28 cellular contexts compared by ENCODE assay signal in genomic region chr10:22976535-22976934, GRCh38. TPM values are rescaled to one million over a fixed set of nuclear protein-coding genes. Genes with fewer than 3 reads are reported as not detected.
DNase-seq lines count a peak whose midpoint lies in the region; ATAC-seq, FAIRE-seq and TF ChIP-seq lines count a peak whose summit lies in the region.
"Had no signal": no experiment of that assay in that cellular context is flagged by ENCODE, and none has a peak within 500 bp of the region (broad histone marks: within the 10 kb centered on the region; RNA-seq: fewer than 3 reads in every experiment).

No MANE protein-coding gene starts in this region.

- no peaks in the 10 kb centered on the region for H3K9me3 Mint-ChIP-seq in astrocyte (ENCODE audit: unreplicated experiment)
- H3K9me3 Mint-ChIP-seq: GM23338, H9 had no signal

- H4K20me1 ChIP-seq in astrocyte (ENCODE audit: insufficient read depth, low read length): no peaks in the 10 kb centered on the region
- H4K20me1 ChIP-seq: BLaER1 had no signal

- no peak overlapping the region for H3K4me2 ChIP-seq in astrocyte (ENCODE audit: low read length)
- H3K4me2 ChIP-seq: BLaER1, GM23338, KMS-11 had no signal

- H3K4me1 ChIP-seq in astrocyte (ENCODE audit: insufficient read depth, low read length): no peaks in the 10 kb centered on the region
- H3K4me1 ChIP-seq: BLaER1 had no signal

- no peak overlapping the region for H3K27ac Mint-ChIP-seq in astrocyte (ENCODE audit: unreplicated experiment)
- H3K27ac Mint-ChIP-seq: CD4-positive, CD25-positive, alpha-beta regulatory T cell; GM23338; H9 had no signal

- no peaks in the 10 kb centered on the region for H3K4me1 Mint-ChIP-seq in astrocyte (ENCODE audit: low read depth, unreplicated experiment)
- H3K4me1 Mint-ChIP-seq: CD4-positive, CD25-positive, alpha-beta regulatory T cell had no signal

- no peaks in the 10 kb centered on the region for H3K27me3 ChIP-seq in astrocyte (ENCODE audit: insufficient read depth, low read length)
- H3K27me3 ChIP-seq: BLaER1 had no signal

- H3K27me3 Mint-ChIP-seq in astrocyte (ENCODE audit: low read depth, unreplicated experiment): peaks cover 9% of the 10 kb centered on the region

- no peaks in the 10 kb centered on the region for H3K36me3 ChIP-seq in astrocyte (ENCODE audit: insufficient read depth, low read length)
- H3K36me3 ChIP-seq: BLaER1 had no signal

- no peak for FAIRE-seq in astrocyte (lab: Jason Lieb, UNC)
- FAIRE-seq: GM12892 had no signal

- H3K4me3 Mint-ChIP-seq in astrocyte (ENCODE audit: unreplicated experiment): no peak overlapping the region
- H3K4me3 Mint-ChIP-seq: CD4-positive, CD25-positive, alpha-beta regulatory T cell; GM23338; H9 had no signal

- H3K36me3 Mint-ChIP-seq in astrocyte (ENCODE audit: low read depth, unreplicated experiment): no peaks in the 10 kb centered on the region
- H3K36me3 Mint-ChIP-seq: CD4-positive, CD25-positive, alpha-beta regulatory T cell had no signal

- H3K79me2 ChIP-seq in astrocyte (ENCODE audit: insufficient read depth, low read length): no peaks in the 10 kb centered on the region

- H2AFZ ChIP-seq in astrocyte (ENCODE audit: low read depth, low read length): no peak overlapping the region
- H2AFZ ChIP-seq: GM23338 had no signal

- DNase-seq in AG10803 (ENCODE audit: low read depth) (peak; percentile 20), astrocyte (ENCODE audit: low read depth) (peak; percentile 18), fibroblast of mammary gland (ENCODE audit: low read depth) (peak; percentile 53), putamen (ENCODE audit: low spot score) (peak; percentile 70)
- DNase-seq in stimulated activated naive CD4-positive, alpha-beta T cell treated with Interleukin-2 at 50 U/mL for 16 hours (lab: John Stamatoyannopoulos, UW): no peak
- DNase-seq in activated CD4-positive, alpha-beta T cell treated with anti-CD3 and anti-CD28 coated beads for 1 hour: no peak
- DNase-seq: 8988T; ACHN; CD4-positive, CD25-positive, alpha-beta regulatory T cell; DMS153; DND-41; H9; IMR-90; MM.1S; NCI-H1694; NCI-H2029 treated with DMSO at 0.1 percent for 48 hours; NCI-H2227 treated with DMSO at 0.1 percent for 48 hours; NCI-H69; SHP77 treated with DMSO at 0.1 percent for 48 hours had no signal

- H3K9ac ChIP-seq in astrocyte (ENCODE audit: low read length): no peak overlapping the region
- H3K9ac ChIP-seq: BLaER1, KMS-11 had no signal

- H3K9me3 ChIP-seq in astrocyte (ENCODE audit: insufficient read depth, low read depth, low read length): no peaks in the 10 kb centered on the region
- H3K9me3 ChIP-seq: BLaER1 had no signal

- no peak overlapping the region for H3K4me3 ChIP-seq in AG10803 (ENCODE audit: low read length)
- H3K4me3 ChIP-seq in astrocyte (ENCODE audit: insufficient read depth, low read depth, low read length): no peak overlapping the region
- no peak overlapping the region for H3K4me3 ChIP-seq in fibroblast of mammary gland (ENCODE audit: control insufficient read depth, low read depth, low read length)
- H3K4me3 ChIP-seq: BLaER1, GM23338, SK-N-MC had no signal

- TF ChIP-seq CTCF in AG10803 (conservative IDR thresholded peaks at IDR 0.05; ENCODE audit: low read length): no peak
- TF ChIP-seq CTCF in astrocyte (IDR thresholded peaks at IDR 0.05; ENCODE audit: insufficient read depth, low read depth, low read length): no peak
- no peak for TF ChIP-seq CTCF in fibroblast of mammary gland (conservative IDR thresholded peaks at IDR 0.05; ENCODE audit: control insufficient read depth, insufficient read depth, low read depth, low read length)

- ATAC-seq in HG02763 (IDR thresholded peaks at IDR 0.05; ENCODE audit: unreplicated experiment): no peak
- no peak for ATAC-seq in GM18498 (IDR thresholded peaks at IDR 0.05; ENCODE audit: unreplicated experiment)
- ATAC-seq: GM23338, Panc1 had no signal

- H3K27ac ChIP-seq in astrocyte (ENCODE audit: low read depth, low read length): no peak overlapping the region
- H3K27ac ChIP-seq: BLaER1, KMS-11, RWPE1, SK-N-MC had no signal

RNA-seq across cellular contexts. Expression of gene ARMC3, which starts 48.7 kb away (rescaled TPM):
- total RNA-seq in astrocyte: 0.23 TPM in 1 of 2 replicates, not detected in the other
- total RNA-seq: IMR-90 had no signal

Comparison
In these comparisons a context has a peak if more than half of its experiments do, and no peak if none do; other contexts are left out.
1. DNase-seq: peak in AG10803 (single experiment), astrocyte (single experiment), fibroblast of mammary gland (single experiment) and putamen (single experiment); none in stimulated activated naive CD4-positive, alpha-beta T cell treated with Interleukin-2 at 50 U/mL for 16 hours (single experiment) and activated CD4-positive, alpha-beta T cell treated with anti-CD3 and anti-CD28 coated beads for 1 hour (single experiment).